8 cellular contexts compared by ENCODE assay signal in the genomic region with DNA sequence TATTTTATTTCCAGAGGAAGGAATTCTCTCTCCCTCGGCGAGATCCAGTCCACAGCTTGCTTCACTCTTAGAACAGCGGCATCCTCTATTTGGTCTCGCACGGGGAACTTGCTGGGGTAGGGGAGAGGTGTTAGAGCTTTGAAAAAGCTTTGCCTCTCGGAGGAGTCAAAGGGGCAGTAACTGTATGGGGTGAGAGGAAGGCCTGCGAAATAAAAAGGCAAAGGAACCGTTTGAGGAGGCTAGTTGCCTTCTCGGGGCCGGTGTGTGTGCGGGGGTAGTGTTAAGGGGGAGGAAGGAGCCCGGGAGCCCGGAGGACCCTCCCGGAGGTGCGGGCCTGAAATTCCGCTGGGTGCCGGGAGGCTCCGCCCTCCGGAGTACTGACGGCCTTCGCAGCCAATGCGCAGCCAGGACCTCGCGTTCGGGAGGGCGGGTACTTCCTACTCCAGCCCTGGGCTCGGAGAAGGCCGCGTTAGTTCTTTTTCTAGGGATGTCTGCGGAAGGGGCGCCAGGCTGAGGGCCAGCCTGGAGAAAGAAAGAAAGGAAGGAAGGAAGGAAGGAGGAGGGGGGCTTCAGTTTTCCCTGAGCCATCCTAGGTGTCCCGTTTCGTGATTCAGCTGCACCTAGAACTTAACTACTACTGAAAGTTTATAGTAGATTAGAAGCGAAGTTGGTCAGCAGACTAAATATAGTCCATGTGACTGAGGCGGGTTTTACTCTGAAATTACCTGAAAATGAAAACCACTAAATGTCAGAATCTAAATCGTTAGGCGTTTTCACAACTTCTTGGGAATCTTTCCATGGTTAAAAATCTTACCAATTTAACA. TPM values are rescaled to one million over a fixed set of nuclear protein-coding genes. Genes with fewer than 3 reads are reported as not detected.
DNase-seq lines count a peak whose midpoint lies in the region; ATAC-seq and TF ChIP-seq lines count a peak whose summit lies in the region.

No MANE protein-coding gene starts in this region.

- peak; percentile 89 for DNase-seq in NCI-H1092 (lab: John Stamatoyannopoulos, UW)
- no peak for DNase-seq in SK-N-MC (ENCODE audit: low read depth, low spot score)
- peak; percentile 87 for DNase-seq in activated naive CD4-positive, alpha-beta T cell treated with anti-CD3 and anti-CD28 coated beads, Interleukin-2, amount 50 U/mL, for 16 hours
- DNase-seq in glomerular visceral epithelial cell (ENCODE audit: extremely low spot score), result peak; percentile 90
- DNase-seq in osteoblast (ENCODE audit: insufficient read length, low spot score, missing footprints), result peak; percentile 96
- DNase-seq in testis, result peak; percentile 97

- no peaks in the 10 kb centered on the region for H3K36me3 ChIP-seq in SK-N-MC (ENCODE audit: insufficient read depth, low read length)
- H3K36me3 ChIP-seq in osteoblast (ENCODE audit: insufficient read depth, low read length), result peaks cover 9% of the 10 kb centered on the region
- no peaks in the 10 kb centered on the region for H3K36me3 ChIP-seq in testis (ENCODE audit: low read depth, missing control alignments)

- peak; percentile 52 for TF ChIP-seq POLR2A in GM10847 (IDR thresholded peaks at IDR 0.05; ENCODE audit: extremely low read depth, insufficient read length)
- TF ChIP-seq POLR2A in testis (IDR thresholded peaks at IDR 0.05), result peak; percentile 85

- ATAC-seq in HG02623 (IDR thresholded peaks at IDR 0.05; ENCODE audit: unreplicated experiment), result peak; percentile 58

- peaks cover 44% of the 10 kb centered on the region for H3K4me1 ChIP-seq in osteoblast (ENCODE audit: insufficient read depth, low read length)
- peaks cover 13% of the 10 kb centered on the region for H3K4me1 ChIP-seq in testis

- peak overlapping the region; percentile 93 for H3K4me3 ChIP-seq in SK-N-MC
- peak overlapping the region; percentile 91 for H3K4me3 ChIP-seq in osteoblast (ENCODE audit: insufficient read depth, low read length)
- H3K4me3 ChIP-seq in testis, result peak overlapping the region; percentile 96 to 97

- H3K9me3 ChIP-seq in SK-N-MC (ENCODE audit: low read depth, low read length), result no peaks in the 10 kb centered on the region
- no peaks in the 10 kb centered on the region for H3K9me3 ChIP-seq in osteoblast (ENCODE audit: low read depth, low read length)
- H3K9me3 ChIP-seq in testis, result no peaks in the 10 kb centered on the region

- 1 to 2% methylated on average over 33 to 37 of the region's 37 CpGs for WGBS in testis, 2 donors

- intact Hi-C loops in testis (cut with DNase I; ENCODE audit: low total_unique reads), result no loop called here

- TF ChIP-seq CTCF in osteoblast (IDR thresholded peaks at IDR 0.05; ENCODE audit: extremely low read depth, low read depth, low read length), result no peak
- TF ChIP-seq CTCF in testis (IDR thresholded peaks at IDR 0.05), result no peak

- peak overlapping the region; percentile 88 for H3K4me2 ChIP-seq in osteoblast (ENCODE audit: insufficient read depth, low read length)

- peak overlapping the region; percentile 82 for H2AFZ ChIP-seq in osteoblast (ENCODE audit: low read length)

- H3K9ac ChIP-seq in SK-N-MC (ENCODE audit: insufficient read length), result peak overlapping the region; percentile 80

- H3K27ac ChIP-seq in SK-N-MC (peak overlapping the region; percentile 67), osteoblast (ENCODE audit: low read depth, low read length) (peak overlapping the region; percentile 82), testis (peak overlapping the region; percentile 100)

- peaks cover 49% of the 10 kb centered on the region for H4K20me1 ChIP-seq in osteoblast (ENCODE audit: insufficient read depth, low read length)

- H3K79me2 ChIP-seq in osteoblast (ENCODE audit: insufficient read depth, low read length), result peaks cover 78% of the 10 kb centered on the region

- H3K27me3 ChIP-seq in osteoblast (ENCODE audit: insufficient read depth, low read length) (no peaks in the 10 kb centered on the region), testis (no peaks in the 10 kb centered on the region)

RNA-seq across cellular contexts. Expression of gene NEK7, which starts 2.2 kb away (rescaled TPM):
- total RNA-seq in osteoblast (376 and 377 TPM in 2 replicates), testis (10 to 100 TPM; 59.1 to 59.3 TPM)
- polyA plus RNA-seq in testis (ENCODE audit: insufficient read depth, low read depth, low replicate concordance), result 22.1 TPM
